In genomic region chr1:117067528-117068370, GRCh38 we compare ENCODE assay signal across 8 cellular contexts. TPM values are rescaled to one million over a fixed set of nuclear protein-coding genes. Genes with fewer than 3 reads are reported as not detected.
DNase-seq lines count a peak whose midpoint lies in the region; ATAC-seq and TF ChIP-seq lines count a peak whose summit lies in the region.

No MANE protein-coding gene starts in this region.

- peaks cover 0 to 10% (median 10%) of the 10 kb centered on the region in 3 donors for H3K36me3 Mint-ChIP-seq in immature natural killer cell

- in situ Hi-C loops in T47D (cut with HindIII; ENCODE audit: low pct_unique_long_range_greater_than_20kb, low sequenced_read_pairs) = no loop called here

- ATAC-seq in GM19372 (IDR thresholded peaks at IDR 0.05; ENCODE audit: low read depth, unreplicated experiment) (peak; percentile 81), RWPE2 (ENCODE audit: low read depth) (peak; percentile 74)

- DNase-seq in DMS53 (lab: John Stamatoyannopoulos, UW) (peak; percentile 41), HuH-7.5 (ENCODE audit: low spot score) (peak; percentile 43), RWPE2 (ENCODE audit: low spot score) (no peak), T47D (ENCODE audit: low read depth in 1 of 2, low spot score in 1 of 2) (peak; percentile 30 to 49), immature natural killer cell (peak in 2 of 3 donors; percentile 22 to 42), GM19240 (ENCODE audit: insufficient read length, low spot score) (no peak)
- peak; percentile 42 for DNase-seq in stimulated activated CD4-positive, alpha-beta T cell treated with anti-CD3 and anti-CD28 coated beads, Interleukin-15, amount 100 ng/mL, for 24 hours

- no peak overlapping the region for H3K4me3 ChIP-seq in RWPE2 (ENCODE audit: severe bottlenecking)

- peak; percentile 83 for TF ChIP-seq CTCF in RWPE2 (IDR thresholded peaks at IDR 0.05; ENCODE audit: poor library complexity, severe bottlenecking)

- no peaks in the 10 kb centered on the region for H3K4me1 ChIP-seq in RWPE2 (ENCODE audit: insufficient read depth, poor library complexity, severe bottlenecking)

- H3K27me3 Mint-ChIP-seq in immature natural killer cell (ENCODE audit: low read depth in 3 of 3) = peaks cover 0 to 2% (median 0%) of the 10 kb centered on the region in 3 donors

- no peak overlapping the region for H3K27ac Mint-ChIP-seq in immature natural killer cell

- H3K9me3 ChIP-seq in RWPE2 (ENCODE audit: severe bottlenecking) = no peaks in the 10 kb centered on the region

- no peak overlapping the region for H3K4me3 Mint-ChIP-seq in immature natural killer cell

- no peaks in the 10 kb centered on the region for H3K9me3 Mint-ChIP-seq in immature natural killer cell

- H3K4me1 Mint-ChIP-seq in immature natural killer cell = no peaks in the 10 kb centered on the region

- no peak overlapping the region for H3K27ac ChIP-seq in RWPE2 (ENCODE audit: poor library complexity, severe bottlenecking)

- peaks cover 34% of the 10 kb centered on the region for H3K36me3 ChIP-seq in RWPE2 (ENCODE audit: low read depth)

- H3K27me3 ChIP-seq in RWPE2 (ENCODE audit: insufficient read depth, poor library complexity, severe bottlenecking) = no peaks in the 10 kb centered on the region

RNA-seq across cellular contexts. Expression of gene TTF2, which starts 7.6 kb away (rescaled TPM):
- polyA plus RNA-seq in immature natural killer cell = 10 to 100 TPM in 1 of 3 donors, 1 to 10 TPM in 1, under 1 TPM in 1; 0.29 to 10.8 (median 2.8) TPM

RNA-seq across cellular contexts. Expression of gene TRIM45, which starts 53.8 kb away (rescaled TPM):
- not detected for polyA plus RNA-seq in immature natural killer cell

Comparison
In these comparisons a context has a peak if more than half of its experiments do, and no peak if none do; other contexts are left out.
1. DNase-seq: peak in DMS53 (single experiment), HuH-7.5 (single experiment), T47D (2 of 2), immature natural killer cell (2 of 3) and stimulated activated CD4-positive, alpha-beta T cell treated with anti-CD3 and anti-CD28 coated beads, Interleukin-15, amount 100 ng/mL, for 24 hours (single experiment); none in RWPE2 (single experiment) and GM19240 (single experiment).